Comparison of ENCODE assay signal across 8 cellular contexts in genomic region chrX:80812176-80812575, GRCh38. TPM values are rescaled to one million over a fixed set of nuclear protein-coding genes. Genes with fewer than 3 reads are reported as not detected.
DNase-seq lines count a peak whose midpoint lies in the region; ATAC-seq and TF ChIP-seq lines count a peak whose summit lies in the region.

No MANE protein-coding gene starts in this region.

- H4K91ac ChIP-seq in H9 (ENCODE audit: insufficient read length, low read depth, low read length) = no peak overlapping the region

- no peaks in the 10 kb centered on the region for H3K27me3 Mint-ChIP-seq in H9 (ENCODE audit: low read depth)
- no peaks in the 10 kb centered on the region for H3K27me3 Mint-ChIP-seq in activated T-helper 17 cell treated with anti-CD3 and anti-CD28 coated beads, Interleukin-2, amount 50 U/mL, for 72 hours

- H3K27me3 ChIP-seq in H9 (ENCODE audit: insufficient read depth, low read length) = no peaks in the 10 kb centered on the region

- no peaks in the 10 kb centered on the region for H4K20me1 ChIP-seq in H9 (ENCODE audit: control insufficient read depth, insufficient read depth, insufficient read length)

- no peak overlapping the region for H2BK120ac ChIP-seq in H9 (ENCODE audit: low read depth, low read length, poor library complexity, severe bottlenecking)

- no peak overlapping the region for H3K23ac ChIP-seq in H9 (ENCODE audit: insufficient read length, low read depth, low read length)

- H2BK5ac ChIP-seq in H9 (ENCODE audit: insufficient read length, low read length) = no peak overlapping the region

- no peak overlapping the region for H3K18ac ChIP-seq in H9 (ENCODE audit: insufficient read length, low read depth, low read length)

- no peak overlapping the region for H4K8ac ChIP-seq in H9 (replicated peaks; ENCODE audit: insufficient read length, low read depth, low read length)

- H3T11ph ChIP-seq in H9 (ENCODE audit: low read length) = no peak overlapping the region

- no peaks in the 10 kb centered on the region for H3K4me1 ChIP-seq in H9 (ENCODE audit: insufficient read depth, low read length)

- peak overlapping the region in 1 of 2 experiments; percentile 42; a peak in 1 of 5 replicates for H3K4me3 Mint-ChIP-seq in H9
- H3K4me3 Mint-ChIP-seq in activated T-helper 17 cell treated with anti-CD3 and anti-CD28 coated beads, Interleukin-2, amount 50 U/mL, for 72 hours = peak overlapping the region; percentile 26

- no peak overlapping the region for H2BK15ac ChIP-seq in H9 (ENCODE audit: low read depth, low read length)

- H2AFZ ChIP-seq in H9 (ENCODE audit: low read length) = no peak overlapping the region

- DNase-seq in NCI-H748 (lab: John Stamatoyannopoulos, UW; ENCODE audit: unreplicated experiment) (peak; percentile 2), NCI-H748 treated with DMSO at 0.1 percent for 48 hours (lab: John Stamatoyannopoulos, UW) (no peak), H9 (peak; percentile 58), NAMALWA (ENCODE audit: low spot score) (peak; percentile 59), islet precursor cell (peak; percentile 76), NCI-H1930 (lab: John Stamatoyannopoulos, UW) (no peak), NCI-H1105 (lab: John Stamatoyannopoulos, UW) (no peak)

- H3K9ac ChIP-seq in H9 (ENCODE audit: extremely low read depth, insufficient read length, low read length) = no peak overlapping the region

- no peaks in the 10 kb centered on the region for H3K79me2 ChIP-seq in H9 (ENCODE audit: insufficient read depth, low read length)

- peaks cover 54 to 67% of the 10 kb centered on the region in 2 experiments for H3K9me3 Mint-ChIP-seq in H9
- H3K9me3 Mint-ChIP-seq in activated T-helper 17 cell treated with anti-CD3 and anti-CD28 coated beads, Interleukin-2, amount 50 U/mL, for 72 hours = no peaks in the 10 kb centered on the region

- H3K14ac ChIP-seq in H9 (ENCODE audit: insufficient read depth, low read length) = no peak overlapping the region

- no CpG with 5 or more reads among the region's 1 CpG for WGBS in H9 (ENCODE audit: extremely low coverage, insufficient read length, low lambda C conversion rate)

- peaks cover 30% of the 10 kb centered on the region for H3K9me3 ChIP-seq in H9 (ENCODE audit: control insufficient read depth, low read depth, low read length)

- H3K79me1 ChIP-seq in H9 (ENCODE audit: insufficient read depth, low read depth, low read length, poor library complexity, severe bottlenecking) = no peaks in the 10 kb centered on the region

- H2BK12ac ChIP-seq in H9 (ENCODE audit: insufficient read length, low read depth, low read length) = no peak overlapping the region

- no peak overlapping the region for H3K4me2 ChIP-seq in H9 (ENCODE audit: insufficient read depth, insufficient read length, low read length)

- no peak for ATAC-seq in activated T-helper 17 cell treated with anti-CD3 and anti-CD28 coated beads, Interleukin-2, amount 50 U/mL, for 72 hours (replicated peaks)

- H3K4me1 Mint-ChIP-seq in H9 = peaks cover 11 to 19% of the 10 kb centered on the region in 2 experiments; a peak in 3 of 4 replicates
- no peaks in the 10 kb centered on the region for H3K4me1 Mint-ChIP-seq in activated T-helper 17 cell treated with anti-CD3 and anti-CD28 coated beads, Interleukin-2, amount 50 U/mL, for 72 hours

- H3K56ac ChIP-seq in H9 (ENCODE audit: insufficient read length, low read depth, low read length) = no peak overlapping the region

- H3K36me3 Mint-ChIP-seq in H9 (ENCODE audit: insufficient read depth in 1 of 3, low read depth in 3 of 3) = peaks cover 0 to 3% (median 0%) of the 10 kb centered on the region in 3 experiments; a peak in 5 of 7 replicates
- H3K36me3 Mint-ChIP-seq in activated T-helper 17 cell treated with anti-CD3 and anti-CD28 coated beads, Interleukin-2, amount 50 U/mL, for 72 hours (ENCODE audit: low read depth) = peaks cover 12% of the 10 kb centered on the region

- no peak overlapping the region for H3K27ac ChIP-seq in H9 (ENCODE audit: insufficient read length, low read depth, low read length)

- H4K5ac ChIP-seq in H9 (ENCODE audit: insufficient read length, low read depth, low read length) = no peak overlapping the region

- H3K23me2 ChIP-seq in H9 (ENCODE audit: insufficient read length, low read depth, low read length, poor library complexity, severe bottlenecking) = peaks cover 5% of the 10 kb centered on the region

- no peak overlapping the region for H3K27ac Mint-ChIP-seq in H9
- no peak overlapping the region for H3K27ac Mint-ChIP-seq in activated T-helper 17 cell treated with anti-CD3 and anti-CD28 coated beads, Interleukin-2, amount 50 U/mL, for 72 hours

- H2AK5ac ChIP-seq in H9 (ENCODE audit: insufficient read length, low read length) = no peak overlapping the region

- H3K4ac ChIP-seq in H9 (ENCODE audit: low read depth, low read length) = no peak overlapping the region

- no peak overlapping the region for H2BK20ac ChIP-seq in H9 (ENCODE audit: low read depth, low read length, poor library complexity, severe bottlenecking)

- TF ChIP-seq CTCF in H9 (conservative IDR thresholded peaks at IDR 0.05) = peak; percentile 36; the same call in 2 of the 3 replicates

RNA-seq across cellular contexts. Expression of gene BRWD3, which starts 2.5 kb away (rescaled TPM):
- 46.4 and 54.3 TPM in 2 replicates for total RNA-seq in H9 (2021)
- 10 to 100 TPM; 21.2 to 76.3 TPM for total RNA-seq in activated T-helper 17 cell treated with anti-CD3 and anti-CD28 coated beads, Interleukin-2, amount 50 U/mL, for 72 hours

Comparison
In these comparisons a context has a peak if more than half of its experiments do, and no peak if none do; other contexts are left out.
1. DNase-seq: peak in NCI-H748 (single experiment), H9 (single experiment), NAMALWA (single experiment) and islet precursor cell (single experiment); none in NCI-H748 treated with DMSO at 0.1 percent for 48 hours (single experiment), NCI-H1930 (0 of 2) and NCI-H1105 (single experiment).